ENCODE assay signal across 10 cellular contexts in the genomic region with DNA sequence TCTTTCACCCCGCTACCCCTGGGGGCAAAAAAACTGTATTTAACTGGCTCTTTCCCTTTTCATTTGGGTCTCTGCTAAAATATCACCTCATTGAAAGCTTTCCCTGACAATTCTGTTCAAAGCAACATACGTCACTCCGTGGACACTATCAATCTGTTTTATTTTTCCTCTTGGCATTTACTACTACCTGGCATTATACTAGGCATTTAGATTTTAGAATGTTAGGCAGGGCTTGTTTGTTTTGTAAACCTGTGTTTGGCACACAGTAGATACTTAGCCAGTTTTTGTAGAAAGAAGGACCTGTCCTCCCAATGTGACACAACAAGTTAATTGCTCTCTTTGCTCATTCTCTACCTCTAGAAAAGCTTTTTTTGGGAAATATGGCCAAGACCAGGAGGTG. TPM values are rescaled to one million over a fixed set of nuclear protein-coding genes. Genes with fewer than 3 reads are reported as not detected.
"Had no signal": no experiment of that assay in that cellular context is flagged by ENCODE, and none has a peak within 500 bp of the region (broad histone marks: within the 10 kb centered on the region; RNA-seq: fewer than 3 reads in every experiment).

No MANE protein-coding gene starts in this region.

- ATAC-seq: HCT116, HepG2 had no signal

- H3K9me3 ChIP-seq: HAP-1 had no signal

- H3K4me1 ChIP-seq: HAP-1 had no signal

- FAIRE-seq: HepG2 had no signal

- H3K36me3 ChIP-seq: HAP-1 had no signal

- H3K4me3 ChIP-seq: GM23248, HAP-1 had no signal

- DNase-seq: GM23248, GOT3, H7, HFFc6 had no signal

- H3K27ac ChIP-seq: GM23248, HL-60 had no signal

RNA-seq across cellular contexts. Expression of a gene that starts 26.5 kb away (rescaled TPM):
- total RNA-seq: HepG2, HFFc6, HT1080 had no signal
- polyA plus RNA-seq: IgD-negative memory B cell had no signal
